19 cellular contexts compared by ENCODE assay signal in the genomic region with DNA sequence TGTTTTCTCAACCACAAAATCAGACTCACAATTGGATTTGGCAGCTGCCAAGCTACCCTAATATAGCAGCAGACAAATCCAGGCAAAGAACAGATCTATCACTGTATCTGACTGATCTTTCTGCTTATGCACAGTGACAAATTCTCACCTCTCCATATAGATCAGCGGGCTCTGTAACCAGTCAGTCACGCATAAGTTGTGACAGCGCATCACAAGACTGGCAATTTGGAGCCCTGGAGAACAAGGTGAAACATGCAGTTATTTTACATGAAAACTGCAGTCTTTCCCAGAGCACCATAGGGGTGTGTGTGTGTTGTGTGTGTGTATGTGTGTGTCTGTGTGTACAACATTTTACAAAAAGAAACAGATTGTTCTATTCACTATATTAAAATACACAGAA. TPM values are rescaled to one million over a fixed set of nuclear protein-coding genes. Genes with fewer than 3 reads are reported as not detected.
DNase-seq lines count a peak whose midpoint lies in the region; TF ChIP-seq lines count a peak whose summit lies in the region.
"Had no signal": no experiment of that assay in that cellular context is flagged by ENCODE, and none has a peak within 500 bp of the region (broad histone marks: within the 10 kb centered on the region; RNA-seq: fewer than 3 reads in every experiment).

No MANE protein-coding gene starts in this region.

- TF ChIP-seq EP300 in neural cell (conservative IDR thresholded peaks at IDR 0.05; ENCODE audit: poor library complexity, severe bottlenecking): peak; percentile 96

- H3F3A ChIP-seq in neural cell (ENCODE audit: insufficient read depth, low read length, poor library complexity, severe bottlenecking): peaks cover 4% of the 10 kb centered on the region

- no peaks in the 10 kb centered on the region for H3K36me3 Mint-ChIP-seq in immature natural killer cell
- H3K36me3 Mint-ChIP-seq: CD8-positive, alpha-beta T cell had no signal

- TF ChIP-seq RAD21 in neural cell (conservative IDR thresholded peaks at IDR 0.05): no peak

- no peaks in the 10 kb centered on the region for H3K79me2 ChIP-seq in neural cell (replicated peaks; ENCODE audit: insufficient read depth, low read length)

- H4K20me1 ChIP-seq in neural cell (ENCODE audit: insufficient read depth): no peaks in the 10 kb centered on the region

- no peak overlapping the region for H3K4me3 ChIP-seq in neural cell (ENCODE audit: low read length)
- H3K4me3 ChIP-seq: A549; BLaER1 treated with 17β-estradiol and CSF1 and Interleukin-3, amounts not matched to agents 10 nM and 100 nM had no signal

- no peak overlapping the region for H3K9ac ChIP-seq in neural cell (ENCODE audit: low read length)
- H3K9ac ChIP-seq: BLaER1 treated with 17β-estradiol and CSF1 and Interleukin-3, amounts not matched to agents 10 nM and 100 nM had no signal

- no peak overlapping the region for H3K27ac ChIP-seq in neural cell (ENCODE audit: low read length)
- H3K27ac ChIP-seq: 22Rv1; A549; BLaER1 treated with 17β-estradiol and CSF1 and Interleukin-3, amounts not matched to agents 10 nM and 100 nM; C4-2B had no signal

- H3K9me3 Mint-ChIP-seq in immature natural killer cell: no peaks in the 10 kb centered on the region
- H3K9me3 Mint-ChIP-seq: CD4-positive, alpha-beta T cell; CD8-positive, alpha-beta T cell had no signal

- no peaks in the 10 kb centered on the region for H3K4me1 Mint-ChIP-seq in immature natural killer cell
- H3K4me1 Mint-ChIP-seq: B cell had no signal

- no peaks in the 10 kb centered on the region for H3K27me3 ChIP-seq in neural cell (ENCODE audit: insufficient read depth, low read depth, low read length)
- H3K27me3 ChIP-seq: BLaER1 treated with 17β-estradiol and CSF1 and Interleukin-3, amounts not matched to agents 10 nM and 100 nM had no signal

- no peaks in the 10 kb centered on the region for H3K36me3 ChIP-seq in neural cell (ENCODE audit: insufficient read depth, low read length)

- peak; percentile 21 for TF ChIP-seq CTCF in neural cell (IDR thresholded peaks at IDR 0.05; ENCODE audit: poor library complexity, severe bottlenecking)

- H3K9me3 ChIP-seq in neural cell (ENCODE audit: low read length): no peaks in the 10 kb centered on the region
- H3K9me3 ChIP-seq: A549; BLaER1 treated with 17β-estradiol and CSF1 and Interleukin-3, amounts not matched to agents 10 nM and 100 nM; Caco-2 had no signal

- no peak overlapping the region for H2AFZ ChIP-seq in neural cell (ENCODE audit: low read depth, low read length)

- H3K27ac Mint-ChIP-seq in immature natural killer cell: no peak overlapping the region
- H3K27ac Mint-ChIP-seq: B cell; CD4-positive, alpha-beta T cell; CD8-positive, alpha-beta T cell had no signal

- peaks cover 0 to 2% (median 1%) of the 10 kb centered on the region in 3 donors for H3K27me3 Mint-ChIP-seq in immature natural killer cell (ENCODE audit: low read depth in 3 of 3)
- H3K27me3 Mint-ChIP-seq: B cell; CD4-positive, alpha-beta T cell had no signal

- H3K9me2 ChIP-seq in neural cell (ENCODE audit: insufficient read depth, low read length): no peaks in the 10 kb centered on the region

- DNase-seq in NCI-H82 (lab: John Stamatoyannopoulos, UW) (peak; percentile 46), NCI-H82 treated with DMSO at 0.1 percent for 48 hours (lab: John Stamatoyannopoulos, UW; ENCODE audit: unreplicated experiment) (no peak), SK-N-DZ (ENCODE audit: low spot score) (peak; percentile 89), NCI-H774 (lab: John Stamatoyannopoulos, UW) (no peak), immature natural killer cell (no peak)
- DNase-seq: AML-193; Caco-2; Calu3; CD4-positive, alpha-beta T cell; CD8-positive, alpha-beta T cell; DMS79 treated with DMSO at 0.1 percent for 48 hours; GF-D8 had no signal

- no peak overlapping the region for H3K4me2 ChIP-seq in neural cell (ENCODE audit: low read length)
- H3K4me2 ChIP-seq: A549; BLaER1 treated with 17β-estradiol and CSF1 and Interleukin-3, amounts not matched to agents 10 nM and 100 nM had no signal

- no peak overlapping the region for H3K4me3 Mint-ChIP-seq in immature natural killer cell
- H3K4me3 Mint-ChIP-seq: B cell; CD4-positive, alpha-beta T cell; CD8-positive, alpha-beta T cell had no signal

TF ChIP-seq in neural cell, 6 proteins besides CTCF, POLR2A, EP300 and RAD21:
- TF ChIP-seq POLR2AphosphoS5 (IDR thresholded peaks at IDR 0.05) (peak; percentile 96), TAF1 (IDR thresholded peaks at IDR 0.05; ENCODE audit: low read depth) (no peak), SMC3 (conservative IDR thresholded peaks at IDR 0.05; ENCODE audit: poor library complexity) (peak; percentile 25)
- TF ChIP-seq, protein P1, sequence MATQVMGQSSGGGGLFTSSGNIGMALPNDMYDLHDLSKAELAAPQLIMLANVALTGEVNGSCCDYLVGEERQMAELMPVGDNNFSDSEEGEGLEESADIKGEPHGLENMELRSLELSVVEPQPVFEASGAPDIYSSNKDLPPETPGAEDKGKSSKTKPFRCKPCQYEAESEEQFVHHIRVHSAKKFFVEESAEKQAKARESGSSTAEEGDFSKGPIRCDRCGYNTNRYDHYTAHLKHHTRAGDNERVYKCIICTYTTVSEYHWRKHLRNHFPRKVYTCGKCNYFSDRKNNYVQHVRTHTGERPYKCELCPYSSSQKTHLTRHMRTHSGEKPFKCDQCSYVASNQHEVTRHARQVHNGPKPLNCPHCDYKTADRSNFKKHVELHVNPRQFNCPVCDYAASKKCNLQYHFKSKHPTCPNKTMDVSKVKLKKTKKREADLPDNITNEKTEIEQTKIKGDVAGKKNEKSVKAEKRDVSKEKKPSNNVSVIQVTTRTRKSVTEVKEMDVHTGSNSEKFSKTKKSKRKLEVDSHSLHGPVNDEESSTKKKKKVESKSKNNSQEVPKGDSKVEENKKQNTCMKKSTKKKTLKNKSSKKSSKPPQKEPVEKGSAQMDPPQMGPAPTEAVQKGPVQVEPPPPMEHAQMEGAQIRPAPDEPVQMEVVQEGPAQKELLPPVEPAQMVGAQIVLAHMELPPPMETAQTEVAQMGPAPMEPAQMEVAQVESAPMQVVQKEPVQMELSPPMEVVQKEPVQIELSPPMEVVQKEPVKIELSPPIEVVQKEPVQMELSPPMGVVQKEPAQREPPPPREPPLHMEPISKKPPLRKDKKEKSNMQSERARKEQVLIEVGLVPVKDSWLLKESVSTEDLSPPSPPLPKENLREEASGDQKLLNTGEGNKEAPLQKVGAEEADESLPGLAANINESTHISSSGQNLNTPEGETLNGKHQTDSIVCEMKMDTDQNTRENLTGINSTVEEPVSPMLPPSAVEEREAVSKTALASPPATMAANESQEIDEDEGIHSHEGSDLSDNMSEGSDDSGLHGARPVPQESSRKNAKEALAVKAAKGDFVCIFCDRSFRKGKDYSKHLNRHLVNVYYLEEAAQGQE (IDR thresholded peaks at IDR 0.05; ENCODE audit: borderline replicate concordance): peak; percentile 77

RNA-seq across cellular contexts. Expression of a gene that starts 37.7 kb away (rescaled TPM):
- polyA plus RNA-seq in SK-N-DZ (2014; cell fraction: cytosol; rRNA removed): 9.4 and 11.3 TPM in 2 replicates
- 6.0 and 7.0 TPM in 2 replicates for polyA plus RNA-seq in SK-N-DZ (2014; cell fraction: nucleus; rRNA removed)
- polyA plus RNA-seq in neural cell: 0.54 and 0.77 TPM in 2 replicates
- 3.2 and 3.8 TPM in 2 replicates for polyA minus RNA-seq in neural cell
- polyA plus RNA-seq in immature natural killer cell: under 1 TPM in 2 of 3 donors, not detected in 1; 0.26 to 0.53 TPM
- polyA plus RNA-seq: A549, BJ had no signal

Comparison
In these comparisons a context has a peak if more than half of its experiments do, and no peak if none do; other contexts are left out.
1. DNase-seq: peak in NCI-H82 (single experiment) and SK-N-DZ (single experiment); none in NCI-H82 treated with DMSO at 0.1 percent for 48 hours (single experiment), NCI-H774 (single experiment) and immature natural killer cell (0 of 3).